In the genomic region with DNA sequence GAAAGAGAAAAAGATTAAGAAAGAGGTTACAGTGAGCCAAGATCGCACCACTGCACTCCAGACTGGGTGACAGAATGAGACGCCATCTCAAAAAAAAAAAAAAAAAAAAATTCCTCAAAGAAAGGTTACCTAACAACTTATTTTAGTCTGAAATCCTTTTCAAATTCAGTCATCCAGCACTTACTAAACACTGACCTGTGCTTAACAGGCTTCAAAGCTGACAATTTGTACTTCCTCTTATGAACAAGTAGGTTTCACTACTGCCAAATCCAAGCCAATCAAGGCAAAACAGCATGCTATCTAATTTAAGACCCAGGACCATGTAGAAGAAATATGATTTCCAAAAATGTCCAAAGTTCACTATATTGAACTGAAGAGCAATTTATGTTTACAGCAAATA, we compare ENCODE assay signal across 8 cellular contexts. TPM values are rescaled to one million over a fixed set of nuclear protein-coding genes. Genes with fewer than 3 reads are reported as not detected.
DNase-seq lines count a peak whose midpoint lies in the region; ATAC-seq lines count a peak whose summit lies in the region.

No MANE protein-coding gene starts in this region.

- DNase-seq in NOMO-1 (lab: John Stamatoyannopoulos, UW; ENCODE audit: unreplicated experiment in 2 of 2) (peak; percentile 57 to 91), memory B cell (ENCODE audit: low spot score in 2 of 2) (no peak), C1 segment of cervical spinal cord (lab: John Stamatoyannopoulos, UW) (no peak), SK-N-DZ (ENCODE audit: low spot score) (no peak), T-helper 2 cell (no peak)
- no peak for DNase-seq in activated CD4-positive, alpha-beta T cell treated with anti-CD3 and anti-CD28 coated beads for 4 hours

- H3K9me3 Mint-ChIP-seq in memory B cell, result no peaks in the 10 kb centered on the region

- H3K27me3 Mint-ChIP-seq in memory B cell, result no peaks in the 10 kb centered on the region

- ATAC-seq in GM18520 (IDR thresholded peaks at IDR 0.05; ENCODE audit: unreplicated experiment) (peak; percentile 68), HG02571 (IDR thresholded peaks at IDR 0.05; ENCODE audit: unreplicated experiment) (peak; percentile 73), memory B cell (ENCODE audit: low read depth) (peak; percentile 82)

- H3K36me3 Mint-ChIP-seq in memory B cell, result peaks cover 10% of the 10 kb centered on the region

- H3K27ac Mint-ChIP-seq in memory B cell, result peak overlapping the region; percentile 72

- H3K4me1 Mint-ChIP-seq in memory B cell, result peaks cover 13% of the 10 kb centered on the region

- no peak overlapping the region for H3K4me3 Mint-ChIP-seq in memory B cell

RNA-seq across cellular contexts. Expression of a gene that starts 13.6 kb away (rescaled TPM):
- polyA plus RNA-seq in SK-N-DZ (2014; cell fraction: cytosol; rRNA removed), result 29.7 and 38.6 TPM in 2 replicates
- 28.4 and 33.5 TPM in 2 replicates for polyA plus RNA-seq in SK-N-DZ (2014; cell fraction: nucleus; rRNA removed)

Comparison
In these comparisons a context has a peak if more than half of its experiments do, and no peak if none do; other contexts are left out.
1. DNase-seq: peak in NOMO-1 (2 of 2); none in memory B cell (0 of 2), C1 segment of cervical spinal cord (0 of 14), activated CD4-positive, alpha-beta T cell treated with anti-CD3 and anti-CD28 coated beads for 4 hours (0 of 2), SK-N-DZ (single experiment) and T-helper 2 cell (0 of 5).
2. Peak in every context shown above with its lines, with median percentiles within 50 percentile points of each other: ATAC-seq.